In the genomic region with DNA sequence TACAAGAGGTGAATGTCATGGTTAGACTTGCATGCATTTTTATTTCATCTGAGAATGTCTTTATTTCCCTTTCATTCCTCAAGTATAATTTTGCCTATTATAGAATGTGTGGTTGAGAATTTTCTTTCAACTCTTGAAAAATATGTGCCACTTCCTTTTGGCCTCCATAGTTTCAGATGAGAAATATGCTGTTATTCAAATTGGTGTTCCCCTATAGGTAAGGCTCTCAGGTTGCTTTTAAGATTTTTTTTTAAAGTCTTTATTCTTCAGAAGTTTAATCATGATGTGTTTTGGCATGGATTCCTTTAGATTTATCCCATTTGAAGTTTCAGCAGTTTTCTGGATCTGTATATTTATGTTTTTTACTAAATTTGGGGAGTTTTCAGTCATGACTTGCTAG, we compare ENCODE assay signal across 2 cellular contexts.
TF ChIP-seq lines count a peak whose summit lies in the region.

No MANE protein-coding gene starts in this region.

TF ChIP-seq in HCT116, 20 proteins besides CTCF, POLR2A, EP300 and RAD21:
- TF ChIP-seq CEBPB (IDR thresholded peaks at IDR 0.05; ENCODE audit: low read depth) (0 out of 2 replicates have a peak, but pooled peaks have one; percentile 29), CBX3 (IDR thresholded peaks at IDR 0.05; ENCODE audit: low read depth) (peak; percentile 89), REST (IDR thresholded peaks at IDR 0.05; ENCODE audit: low read depth) (no peak)

TF ChIP-seq in GM12878, 131 proteins besides CTCF, POLR2A, EP300 and RAD21 (continued from another document):
- peak; percentile 95 for TF ChIP-seq CBX5 (IDR thresholded peaks at IDR 0.05; ENCODE audit: low read depth)
